Comparison of ENCODE assay signal across 8 cellular contexts in the genomic region with DNA sequence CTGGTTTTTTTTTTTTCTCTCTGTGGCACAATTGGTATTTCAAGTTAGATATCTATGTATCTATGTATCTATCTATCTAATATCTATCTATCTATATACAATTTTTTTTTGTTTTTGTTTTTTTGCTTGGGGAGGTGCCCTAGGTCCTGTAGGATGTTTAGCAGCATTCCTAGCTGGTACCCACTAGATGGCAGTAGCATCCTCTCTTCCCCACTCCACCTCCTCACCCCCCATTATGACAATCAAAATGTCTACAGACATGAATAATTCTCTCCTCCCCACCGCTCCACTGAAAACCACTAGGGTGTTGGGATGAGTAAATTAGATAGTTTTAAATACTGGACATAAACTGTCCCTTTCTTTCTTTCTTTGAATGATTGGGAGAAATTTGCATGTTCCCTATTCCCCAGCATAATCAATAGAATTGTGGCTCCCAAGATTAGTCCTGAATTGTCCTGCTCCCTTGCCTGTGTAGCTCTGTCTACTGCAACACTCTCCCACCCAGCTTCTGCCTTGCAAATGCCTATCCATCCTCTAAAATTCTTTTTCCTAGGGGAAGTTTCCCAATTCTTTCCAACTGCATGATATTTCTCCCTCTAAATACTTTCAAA.
DNase-seq lines count a peak whose midpoint lies in the region; ATAC-seq and TF ChIP-seq lines count a peak whose summit lies in the region.

No MANE protein-coding gene starts in this region.

- no peaks in the 10 kb centered on the region for H3K27me3 Mint-ChIP-seq in activated CD4-positive, alpha-beta T cell treated with anti-CD3 and anti-CD28 coated beads, Interleukin-2, amount 10 ng/mL, durations not matched to agents 24 days and 14 days

- no peaks in the 10 kb centered on the region for H3K36me3 ChIP-seq in thyroid gland

- peak in 4 of 6 experiments; percentile 8 to 61 (median 48) for TF ChIP-seq CTCF in thyroid gland (IDR thresholded peaks at IDR 0.05)

- H3K4me3 ChIP-seq in thyroid gland (replicated peaks in 1 of 3) = no peak overlapping the region

- H3K27me3 ChIP-seq in thyroid gland = no peaks in the 10 kb centered on the region

- H3K9me3 Mint-ChIP-seq in activated CD4-positive, alpha-beta T cell treated with anti-CD3 and anti-CD28 coated beads, Interleukin-2, amount 10 ng/mL, durations not matched to agents 24 days and 14 days = no peaks in the 10 kb centered on the region

- H3K9me3 ChIP-seq in thyroid gland = no peaks in the 10 kb centered on the region

- H3K4me1 Mint-ChIP-seq in activated CD4-positive, alpha-beta T cell treated with anti-CD3 and anti-CD28 coated beads, Interleukin-2, amount 10 ng/mL, durations not matched to agents 24 days and 14 days = no peaks in the 10 kb centered on the region

- intact Hi-C loops in thyroid gland (cut with DNase I) = no loop called here
- intact Hi-C loops in activated CD4-positive, alpha-beta T cell treated with anti-CD3 and anti-CD28 coated beads, Interleukin-2, amount 10 ng/mL, durations not matched to agents 24 days and 14 days (cut with micrococcal nuclease) = no loop called here

- H3K27ac Mint-ChIP-seq in activated CD4-positive, alpha-beta T cell treated with anti-CD3 and anti-CD28 coated beads, Interleukin-2, amount 10 ng/mL, durations not matched to agents 24 days and 14 days = no peak overlapping the region

- H3K27ac ChIP-seq in thyroid gland = no peak overlapping the region

- TF ChIP-seq POLR2A in thyroid gland (IDR thresholded peaks at IDR 0.05) = no peak

- ATAC-seq in GM18868 (IDR thresholded peaks at IDR 0.05; ENCODE audit: unreplicated experiment) = peak; percentile 93
- peak; percentile 90 for ATAC-seq in HG03342 (IDR thresholded peaks at IDR 0.05; ENCODE audit: unreplicated experiment)
- ATAC-seq in activated CD4-positive, CD25-positive, alpha-beta regulatory T cell treated with anti-CD3 and anti-CD28 coated beads, Interleukin-2, amount 50 U/mL, for 24 hours = no peak

- H3K4me1 ChIP-seq in thyroid gland = no peaks in the 10 kb centered on the region

- DNase-seq in Ammon's horn (ENCODE audit: low spot score) (peak; percentile 76), RKO (ENCODE audit: low spot score) (peak; percentile 69), fibroblast of peridontal ligament (ENCODE audit: extremely low read depth) (peak; percentile 69), thyroid gland (peak in 1 of 2 donors; percentile 13)
- DNase-seq in activated CD4-positive, alpha-beta T cell treated with anti-CD3 and anti-CD28 coated beads, Interleukin-2, amount 10 ng/mL, durations not matched to agents 24 days and 14 days = no peak

- no peak overlapping the region for H3K4me3 Mint-ChIP-seq in activated CD4-positive, alpha-beta T cell treated with anti-CD3 and anti-CD28 coated beads, Interleukin-2, amount 10 ng/mL, durations not matched to agents 24 days and 14 days

- 29 to 40% methylated on average over 1 of the region's 1 CpG for WGBS in thyroid gland, 2 donors

- no peaks in the 10 kb centered on the region for H3K36me3 Mint-ChIP-seq in activated CD4-positive, alpha-beta T cell treated with anti-CD3 and anti-CD28 coated beads, Interleukin-2, amount 10 ng/mL, durations not matched to agents 24 days and 14 days (ENCODE audit: low read depth)

Comparison
In these comparisons a context has a peak if more than half of its experiments do, and no peak if none do; other contexts are left out.
1. ATAC-seq: peak in GM18868 (single experiment) and HG03342 (single experiment); none in activated CD4-positive, CD25-positive, alpha-beta regulatory T cell treated with anti-CD3 and anti-CD28 coated beads, Interleukin-2, amount 50 U/mL, for 24 hours (0 of 2).